In the genomic region with DNA sequence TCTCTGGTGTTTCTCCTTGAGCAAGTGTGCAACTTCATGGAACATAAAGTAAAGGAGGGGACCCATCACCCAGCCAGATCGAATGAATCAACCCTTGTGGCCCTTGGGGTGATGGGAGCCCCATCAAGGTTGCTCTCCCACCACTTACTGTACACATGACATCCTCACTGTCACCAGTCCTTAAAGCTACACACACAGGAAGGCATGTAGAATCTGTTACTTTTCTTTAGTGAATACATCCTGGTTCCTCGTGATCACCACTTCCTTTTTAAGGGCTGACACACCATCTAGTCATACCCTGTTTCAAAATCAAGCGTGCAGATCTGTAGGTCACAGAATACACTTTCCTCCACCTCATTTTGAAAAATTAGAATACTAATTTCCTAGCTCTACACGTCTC, we compare ENCODE assay signal across 8 cellular contexts. TPM values are rescaled to one million over a fixed set of nuclear protein-coding genes. Genes with fewer than 3 reads are reported as not detected.
DNase-seq lines count a peak whose midpoint lies in the region; ATAC-seq and TF ChIP-seq lines count a peak whose summit lies in the region.

No MANE protein-coding gene starts in this region.

- in situ Hi-C loops in IMR-90 (cut with MboI; ENCODE audit: low sequenced_read_pairs) = no loop called here

- no peak for TF ChIP-seq CTCF in IMR-90 (conservative IDR thresholded peaks at IDR 0.05; ENCODE audit: low read depth, low read length)

- POLR2A ChIA-PET in IMR-90 (lab: Charles Lee; ENCODE audit: unreplicated experiment) = interaction anchor here (0.6 kb wide), 1 partner anchor 25 kb away, joined by 3 read pairs; no protein-coding TSS in a partner anchor

- H4K20me1 ChIP-seq in BLaER1 treated with 17β-estradiol and CSF1 and Interleukin-3, amounts not matched to agents 10 nM and 100 nM = no peaks in the 10 kb centered on the region
- H4K20me1 ChIP-seq in IMR-90 (ENCODE audit: insufficient read depth, low read length) = no peaks in the 10 kb centered on the region

- H4K5ac ChIP-seq in IMR-90 (ENCODE audit: low read depth, low read length) = peak overlapping the region; percentile 96

- dilution Hi-C loops in IMR-90 (cut with HindIII; ENCODE audit: low sequenced_read_pairs, unreplicated experiment) = no loop called here

- peaks cover 2% of the 10 kb centered on the region for H3K36me3 Mint-ChIP-seq in activated naive CD4-positive, alpha-beta T cell treated with anti-CD3 and anti-CD28 coated beads, Interleukin-2, amount 10 ng/mL, durations not matched to agents 7 days and 5 days
- no peaks in the 10 kb centered on the region for H3K36me3 Mint-ChIP-seq in memory B cell

- peaks cover 0 to 100% (median 32%) of the 10 kb centered on the region in 10 experiments; a peak in 13 of 20 replicates for H3K4me1 ChIP-seq in BLaER1 treated with 17β-estradiol and CSF1 and Interleukin-3, amounts not matched to agents 10 nM and 100 nM
- H3K4me1 ChIP-seq in IMR-90 (ENCODE audit: control insufficient read depth, insufficient read depth, low read length) = peaks cover 9% of the 10 kb centered on the region

- peak overlapping the region in 9 of 11 experiments; percentile 12 to 85 (median 65); a peak in 18 of 22 replicates for H3K4me2 ChIP-seq in BLaER1 treated with 17β-estradiol and CSF1 and Interleukin-3, amounts not matched to agents 10 nM and 100 nM
- H3K4me2 ChIP-seq in IMR-90 (ENCODE audit: low read depth, low read length) = peak overlapping the region; percentile 38; the same call in 1 of the 2 replicates

- H3K23ac ChIP-seq in IMR-90 (ENCODE audit: low read depth, low read length) = peak overlapping the region; percentile 83; the same call in 1 of the 2 replicates

- intact Hi-C loops in IMR-90 (cut with micrococcal nuclease) = no loop called here

- H2AFZ ChIP-seq in IMR-90 (replicated peaks; ENCODE audit: low read length, poor library complexity) = peak overlapping the region; percentile 93

- H3K27me3 Mint-ChIP-seq in activated naive CD4-positive, alpha-beta T cell treated with anti-CD3 and anti-CD28 coated beads, Interleukin-2, amount 10 ng/mL, durations not matched to agents 7 days and 5 days = peaks cover 11% of the 10 kb centered on the region
- no peaks in the 10 kb centered on the region for H3K27me3 Mint-ChIP-seq in memory B cell

- peak overlapping the region; percentile 94 to 97 for H4K8ac ChIP-seq in IMR-90 (ENCODE audit: low read depth in 2 of 2, low read length in 2 of 2)

- H2BK20ac ChIP-seq in IMR-90 (ENCODE audit: low read depth, low read length) = peak overlapping the region; percentile 98

- no peak overlapping the region for H3K56ac ChIP-seq in IMR-90 (ENCODE audit: extremely low read depth, insufficient read depth, low read length)

- peak overlapping the region; percentile 84 for H3K18ac ChIP-seq in IMR-90 (ENCODE audit: low read depth, low read length)

- peaks cover 1% of the 10 kb centered on the region for H3K9me3 Mint-ChIP-seq in activated naive CD4-positive, alpha-beta T cell treated with anti-CD3 and anti-CD28 coated beads, Interleukin-2, amount 10 ng/mL, durations not matched to agents 7 days and 5 days
- H3K9me3 Mint-ChIP-seq in memory B cell = no peaks in the 10 kb centered on the region

- peak overlapping the region; percentile 94 for H2BK120ac ChIP-seq in IMR-90 (ENCODE audit: low read depth, low read length)

- H2AK9ac ChIP-seq in IMR-90 (replicated peaks; ENCODE audit: low read depth, low read length, poor library complexity) = no peak overlapping the region

- peak overlapping the region; percentile 86 for H2BK5ac ChIP-seq in IMR-90 (ENCODE audit: low read depth, low read length, poor library complexity, severe bottlenecking)

- H3K9me1 ChIP-seq in IMR-90 (ENCODE audit: insufficient read depth, low read length) = peaks cover 7% of the 10 kb centered on the region

- H3K27me3 ChIP-seq in BLaER1 treated with 17β-estradiol and CSF1 and Interleukin-3, amounts not matched to agents 10 nM and 100 nM = no peaks in the 10 kb centered on the region
- H3K27me3 ChIP-seq in IMR-90 (ENCODE audit: control insufficient read depth, insufficient read depth, low read length) = no peaks in the 10 kb centered on the region; the same call in 1 of the 2 replicates

- no peaks in the 10 kb centered on the region for H3K36me3 ChIP-seq in BLaER1 treated with 17β-estradiol and CSF1 and Interleukin-3, amounts not matched to agents 10 nM and 100 nM
- H3K36me3 ChIP-seq in IMR-90 (ENCODE audit: control insufficient read depth, insufficient read depth, low read length) = no peaks in the 10 kb centered on the region

- peak; percentile 89 for ATAC-seq in IMR-90 (ENCODE audit: low read depth)
- peak; percentile 69 for ATAC-seq in memory B cell (ENCODE audit: low read depth)
- no peak for ATAC-seq in GM19397 (IDR thresholded peaks at IDR 0.05; ENCODE audit: unreplicated experiment)
- no peak for ATAC-seq in GM18502 (IDR thresholded peaks at IDR 0.05; ENCODE audit: poor library complexity, unreplicated experiment)
- no peak for ATAC-seq in GM18498 (IDR thresholded peaks at IDR 0.05; ENCODE audit: unreplicated experiment)

- peak overlapping the region; percentile 12; the same call in 1 of the 2 replicates for H2AK5ac ChIP-seq in IMR-90 (ENCODE audit: low read depth, low read length)

- H3K4ac ChIP-seq in IMR-90 (ENCODE audit: low read depth, low read length) = peak overlapping the region; percentile 89

- WGBS in IMR-90 (ENCODE audit: extremely low coverage in 2 of 2, insufficient read length in 1 of 2), 2 experiments = 0% methylated on average over 3 of the region's 4 CpGs; no CpG with 5 or more reads in 1 of the 2 experiments

- peak overlapping the region; percentile 93 for H2BK15ac ChIP-seq in IMR-90 (ENCODE audit: low read depth, low read length)

- CTCF ChIA-PET in IMR-90 (lab: Yijun Ruan, JAX) = no interaction called here
- CTCF ChIA-PET in activated naive CD4-positive, alpha-beta T cell treated with anti-CD3 and anti-CD28 coated beads, Interleukin-2, amount 10 ng/mL, durations not matched to agents 7 days and 5 days (lab: Charles Lee) = interaction anchor here (1.2 kb wide), 1 partner anchor 13 kb away, joined by 3 read pairs; no protein-coding TSS in a partner anchor

- H3K14ac ChIP-seq in IMR-90 (replicated peaks; ENCODE audit: low read depth, low read length) = peak overlapping the region; percentile 94

- H3K9me3 ChIP-seq in BLaER1 treated with 17β-estradiol and CSF1 and Interleukin-3, amounts not matched to agents 10 nM and 100 nM (replicated peaks in 1 of 11) = no peaks in the 10 kb centered on the region
- H3K9me3 ChIP-seq in IMR-90 (ENCODE audit: control insufficient read depth, insufficient read depth, low read length) = no peaks in the 10 kb centered on the region

- DNase-seq in IMR-90 (peak; percentile 88), memory B cell (ENCODE audit: low spot score in 2 of 2) (no peak), middle frontal gyrus (ENCODE audit: extremely low spot score, low spot score) (no peak)
- no peak for DNase-seq in activated naive CD4-positive, alpha-beta T cell treated with anti-CD3 and anti-CD28 coated beads, Interleukin-2, amount 10 ng/mL, durations not matched to agents 7 days and 5 days

- no peak for TF ChIP-seq RAD21 in IMR-90 (IDR thresholded peaks at IDR 0.05; ENCODE audit: low read length)

- H3K9ac ChIP-seq in BLaER1 treated with 17β-estradiol and CSF1 and Interleukin-3, amounts not matched to agents 10 nM and 100 nM = peak overlapping the region in 6 of 11 experiments; percentile 25 to 80 (median 74); a peak in 11 of 22 replicates
- no peak overlapping the region for H3K9ac ChIP-seq in IMR-90 (ENCODE audit: low read depth, low read length)

- no TSS peak for BruUV-seq in IMR-90 (replicated peaks; lab: Mats Ljungman, UMichigan)

- H3K79me1 ChIP-seq in IMR-90 (ENCODE audit: low read depth in 1 of 2, low read length in 2 of 2) = no peaks in the 10 kb centered on the region

- peaks cover 16% of the 10 kb centered on the region for H3K4me1 Mint-ChIP-seq in activated naive CD4-positive, alpha-beta T cell treated with anti-CD3 and anti-CD28 coated beads, Interleukin-2, amount 10 ng/mL, durations not matched to agents 7 days and 5 days
- peaks cover 13% of the 10 kb centered on the region for H3K4me1 Mint-ChIP-seq in memory B cell

- H3K4me3 Mint-ChIP-seq in activated naive CD4-positive, alpha-beta T cell treated with anti-CD3 and anti-CD28 coated beads, Interleukin-2, amount 10 ng/mL, durations not matched to agents 7 days and 5 days = no peak overlapping the region
- no peak overlapping the region for H3K4me3 Mint-ChIP-seq in memory B cell

- no peak overlapping the region for H3K4me3 ChIP-seq in BLaER1 treated with 17β-estradiol and CSF1 and Interleukin-3, amounts not matched to agents 10 nM and 100 nM
- no peak overlapping the region for H3K4me3 ChIP-seq in IMR-90 (ENCODE audit: insufficient read depth, low read depth, low read length)

- peak overlapping the region in 10 of 11 experiments; percentile 8 to 97 (median 79); a peak in 19 of 22 replicates for H3K27ac ChIP-seq in BLaER1 treated with 17β-estradiol and CSF1 and Interleukin-3, amounts not matched to agents 10 nM and 100 nM
- peak overlapping the region; percentile 79 for H3K27ac ChIP-seq in IMR-90 (ENCODE audit: insufficient read depth, low read length)

- H4K91ac ChIP-seq in IMR-90 (ENCODE audit: insufficient read depth, low read depth, low read length) = peak overlapping the region; percentile 82

- no peak for TF ChIP-seq POLR2A in IMR-90 (IDR thresholded peaks at IDR 0.05; ENCODE audit: low read depth, low read length)

- H3K27ac Mint-ChIP-seq in activated naive CD4-positive, alpha-beta T cell treated with anti-CD3 and anti-CD28 coated beads, Interleukin-2, amount 10 ng/mL, durations not matched to agents 7 days and 5 days = peak overlapping the region; percentile 69
- no peak overlapping the region for H3K27ac Mint-ChIP-seq in memory B cell

TF ChIP-seq in IMR-90, 13 proteins besides CTCF, POLR2A, EP300 and RAD21 (continues in another document):
- TF ChIP-seq MAZ (IDR thresholded peaks at IDR 0.05; ENCODE audit: borderline replicate concordance, low read depth, low read length) (no peak), FOS (IDR thresholded peaks at IDR 0.05; ENCODE audit: low read depth, low read length) (peak; percentile 20; the same call in 1 of the 2 replicates), CHD1 (IDR thresholded peaks at IDR 0.05; ENCODE audit: low read depth, low read length) (no peak), BHLHE40 (IDR thresholded peaks at IDR 0.05; ENCODE audit: low read depth, low read length) (peak; percentile 84)
- TF ChIP-seq, protein P1, sequence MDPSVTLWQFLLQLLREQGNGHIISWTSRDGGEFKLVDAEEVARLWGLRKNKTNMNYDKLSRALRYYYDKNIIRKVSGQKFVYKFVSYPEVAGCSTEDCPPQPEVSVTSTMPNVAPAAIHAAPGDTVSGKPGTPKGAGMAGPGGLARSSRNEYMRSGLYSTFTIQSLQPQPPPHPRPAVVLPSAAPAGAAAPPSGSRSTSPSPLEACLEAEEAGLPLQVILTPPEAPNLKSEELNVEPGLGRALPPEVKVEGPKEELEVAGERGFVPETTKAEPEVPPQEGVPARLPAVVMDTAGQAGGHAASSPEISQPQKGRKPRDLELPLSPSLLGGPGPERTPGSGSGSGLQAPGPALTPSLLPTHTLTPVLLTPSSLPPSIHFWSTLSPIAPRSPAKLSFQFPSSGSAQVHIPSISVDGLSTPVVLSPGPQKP (IDR thresholded peaks at IDR 0.05; ENCODE audit: borderline replicate concordance, low read depth, low read length) = no peak

RNA-seq across cellular contexts. Expression of a gene that starts 22.6 kb away (rescaled TPM):
- 5.4 and 28.1 TPM in 2 replicates for total RNA-seq in IMR-90 (2012; rRNA removed)
- polyA plus RNA-seq in IMR-90 (2012; rRNA removed) = 11.8 and 15.5 TPM in 2 replicates
- polyA plus RNA-seq in IMR-90 (2012; cell fraction: cytosol; rRNA removed) = 1.3 and 3.0 TPM in 2 replicates
- 1.5 and 19.0 TPM in 2 replicates for polyA plus RNA-seq in IMR-90 (2012; cell fraction: nucleus; rRNA removed; ENCODE audit: low replicate concordance)

Comparison
In these comparisons a context has a peak if more than half of its experiments do, and no peak if none do; other contexts are left out.
1. ATAC-seq: peak in IMR-90 (single experiment) and memory B cell (single experiment); none in GM19397 (single experiment), GM18502 (single experiment) and GM18498 (single experiment).